Comparison of ENCODE assay signal across 9 cellular contexts in the genomic region with DNA sequence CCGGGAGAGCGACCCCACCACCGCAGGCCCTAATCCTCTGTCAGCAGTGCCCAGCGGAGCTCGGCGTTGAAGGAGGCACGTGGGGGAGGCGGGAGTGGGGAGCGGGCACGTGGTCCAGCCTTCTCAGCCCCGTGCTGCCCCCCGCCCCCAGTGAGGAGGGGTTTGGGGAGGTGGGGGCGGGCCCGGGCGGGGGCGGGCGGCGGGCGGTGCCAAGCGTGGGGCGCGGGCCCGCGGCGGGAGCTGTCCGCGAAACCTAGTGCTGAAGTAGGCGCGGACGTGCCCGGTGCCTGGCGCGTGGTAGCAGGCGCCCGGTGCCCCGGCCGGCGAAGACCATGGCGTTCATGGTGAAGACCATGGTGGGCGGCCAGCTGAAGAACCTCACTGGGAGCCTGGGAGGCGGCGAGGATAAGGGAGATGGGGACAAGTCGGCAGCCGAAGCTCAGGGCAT. TPM values are rescaled to one million over a fixed set of nuclear protein-coding genes. Genes with fewer than 3 reads are reported as not detected.
DNase-seq lines count a peak whose midpoint lies in the region; ATAC-seq and TF ChIP-seq lines count a peak whose summit lies in the region.
"Had no signal": no experiment of that assay in that cellular context is flagged by ENCODE, and none has a peak within 500 bp of the region (broad histone marks: within the 10 kb centered on the region; RNA-seq: fewer than 3 reads in every experiment).

Gene CPLX3 (plus strand): TSS at position 256 of the 448 bp plus-strand sequence. CDS start 77 bp downstream, at position 333.

- no peak within 1 kb of the TSS for H3K9ac ChIP-seq in iPS-15b (ENCODE audit: low read depth, low read length)

- H3K27me3 ChIP-seq in iPS-15b (ENCODE audit: control insufficient read depth, insufficient read depth, low read length) (peaks cover 43% of the 10 kb centered on the region), stomach (peaks cover 0 to 52% (median 29%) of the 10 kb centered on the region in 3 donors)

- TF ChIP-seq EP300 in stomach (IDR thresholded peaks at IDR 0.05) = no peak

- H3K36me3 ChIP-seq in iPS-15b (ENCODE audit: control insufficient read depth, insufficient read depth, low read length) = no peaks in the 10 kb centered on the region
- no peaks in the 10 kb centered on the region for H3K36me3 ChIP-seq in stomach
- H3K36me3 ChIP-seq: thoracic aorta had no signal

- peak within 1 kb of the TSS; percentile 16 for H3K4me3 ChIP-seq in iPS-15b (ENCODE audit: low read depth, low read length)
- no peak within 1 kb of the TSS for H3K4me3 ChIP-seq in stomach
- H3K4me3 ChIP-seq: thoracic aorta had no signal

- H3K9me3 ChIP-seq in iPS-15b (ENCODE audit: control insufficient read depth, insufficient read depth, low read length) (no peaks in the 10 kb centered on the region), stomach (no peaks in the 10 kb centered on the region)
- H3K9me3 ChIP-seq: thoracic aorta had no signal

- no peak for TF ChIP-seq POLR2A in stomach (IDR thresholded peaks at IDR 0.05)

- intact Hi-C loops in stomach (cut with DNase I; ENCODE audit: low total_unique reads) = no loop called here

- 3 to 12% (median 7%) methylated on average over 15 to 44 of the region's 44 CpGs for WGBS in stomach, 5 donors

- DNase-seq in activated CD4-positive, CD25-positive, alpha-beta regulatory T cell (lab: John Stamatoyannopoulos, UW) = peak in 3 of 4 experiments; percentile 15 to 24 (median 16)
- DNase-seq in activated T-helper 1 cell treated with Interleukin-2 at 50 U/mL for 16 hours (ENCODE audit: low read depth) (peak; percentile 22), stomach (peak; percentile 34), NCI-H1436 (lab: John Stamatoyannopoulos, UW) (no peak)

- no peak within 1 kb of the TSS for H3K27ac ChIP-seq in stomach
- H3K27ac ChIP-seq: thoracic aorta had no signal

- no peaks in the 10 kb centered on the region for H3K4me1 ChIP-seq in iPS-15b (ENCODE audit: control insufficient read depth, insufficient read depth, low read length)
- H3K4me1 ChIP-seq in stomach = peaks cover 3 to 15% (median 6%) of the 10 kb centered on the region in 4 donors

- TF ChIP-seq CTCF in stomach (IDR thresholded peaks at IDR 0.05) = no peak

- ATAC-seq in activated CD4-positive, CD25-positive, alpha-beta regulatory T cell treated with anti-CD3 and anti-CD28 coated beads, Interleukin-2, amount 50 U/mL, for 24 hours = no peak
- ATAC-seq in GM18511 (IDR thresholded peaks at IDR 0.05; ENCODE audit: unreplicated experiment) (no peak), GM21423 (IDR thresholded peaks at IDR 0.05; ENCODE audit: unreplicated experiment) (no peak)

RNA-seq across cellular contexts. Expression of gene CPLX3, which starts in this region (rescaled TPM):
- total RNA-seq in stomach = 10 to 100 TPM in 2 of 5 donors, not detected in 3; 37.5 to 57.8 TPM
- 1 to 10 TPM in 1 of 3 donors, under 1 TPM in 1, not detected in 1; 0.61 to 1.4 TPM for polyA plus RNA-seq in stomach
- total RNA-seq: thoracic aorta had no signal
